Comparison of ENCODE assay signal across 8 cellular contexts in genomic region chr1:225508538-225509375, GRCh38.
DNase-seq lines count a peak whose midpoint lies in the region; ATAC-seq lines count a peak whose summit lies in the region.

No MANE protein-coding gene starts in this region.

- H3K4ac ChIP-seq in trophoblast cell (ENCODE audit: low read depth, low read length) = no peak overlapping the region

- peaks cover 2 to 5% of the 10 kb centered on the region in 2 experiments for H3K4me1 ChIP-seq in trophoblast cell (ENCODE audit: control insufficient read depth in 1 of 2, insufficient read depth in 2 of 2, low read length in 2 of 2)

- H3K36me3 ChIP-seq in trophoblast cell (ENCODE audit: control insufficient read depth in 1 of 2, insufficient read depth in 2 of 2, low read length in 2 of 2) = peaks cover 7 to 10% of the 10 kb centered on the region in 2 experiments

- H2BK5ac ChIP-seq in trophoblast cell (ENCODE audit: low read depth, low read length, poor library complexity) = no peak overlapping the region

- H3K4me2 ChIP-seq in trophoblast cell (ENCODE audit: low read length) = no peak overlapping the region

- no peak overlapping the region for H3K27ac Mint-ChIP-seq in activated naive CD4-positive, alpha-beta T cell treated with anti-CD3 and anti-CD28 coated beads for 36 hours

- no peak overlapping the region for H3K4me3 ChIP-seq in trophoblast cell (ENCODE audit: low read depth, low read length)

- CTCF ChIA-PET in activated naive CD4-positive, alpha-beta T cell treated with anti-CD3 and anti-CD28 coated beads for 36 hours (lab: Charles Lee) = interaction anchor here (1.3 to 1.5 kb wide), 3 partner anchors 30 to 454 kb away, joined by 3 to 4 read pairs (median 4); no protein-coding TSS in a partner anchor

- intact Hi-C loops in activated naive CD4-positive, alpha-beta T cell treated with anti-CD3 and anti-CD28 coated beads for 36 hours (cut with micrococcal nuclease) = no loop called here

- H3K23ac ChIP-seq in trophoblast cell (ENCODE audit: low read length) = no peak overlapping the region

- peaks cover 16% of the 10 kb centered on the region for H3K4me1 Mint-ChIP-seq in activated naive CD4-positive, alpha-beta T cell treated with anti-CD3 and anti-CD28 coated beads for 36 hours (ENCODE audit: low read depth)

- no peaks in the 10 kb centered on the region for H3K36me3 Mint-ChIP-seq in activated naive CD4-positive, alpha-beta T cell treated with anti-CD3 and anti-CD28 coated beads for 36 hours (ENCODE audit: low read depth)

- no peaks in the 10 kb centered on the region for H3K79me1 ChIP-seq in trophoblast cell (ENCODE audit: low read length)

- no peak overlapping the region for H3K9ac ChIP-seq in trophoblast cell (ENCODE audit: low read length)

- H4K12ac ChIP-seq in trophoblast cell (ENCODE audit: low read depth, low read length) = no peak overlapping the region

- no peak overlapping the region for H2AFZ ChIP-seq in trophoblast cell (ENCODE audit: insufficient read depth, low read length, poor library complexity)

- no peaks in the 10 kb centered on the region for H3K27me3 ChIP-seq in trophoblast cell (ENCODE audit: insufficient read depth, low read length)

- H2BK12ac ChIP-seq in trophoblast cell (ENCODE audit: low read length) = no peak overlapping the region

- no peak overlapping the region for H3K4me3 Mint-ChIP-seq in activated naive CD4-positive, alpha-beta T cell treated with anti-CD3 and anti-CD28 coated beads for 36 hours

- no peak overlapping the region for H2AK5ac ChIP-seq in trophoblast cell (ENCODE audit: low read length)

- peak overlapping the region; percentile 33 for H3K27ac ChIP-seq in trophoblast cell (ENCODE audit: low read depth, low read length)

- H3K9me3 ChIP-seq in trophoblast cell (ENCODE audit: insufficient read depth, low read depth, low read length) = no peaks in the 10 kb centered on the region

- H2BK120ac ChIP-seq in trophoblast cell (ENCODE audit: insufficient read depth, low read length, poor library complexity) = no peak overlapping the region

- ATAC-seq in HG03521 (IDR thresholded peaks at IDR 0.05; ENCODE audit: unreplicated experiment) = no peak

- no peak overlapping the region for H4K8ac ChIP-seq in trophoblast cell (ENCODE audit: low read depth, low read length)

- no peak overlapping the region for H3K14ac ChIP-seq in trophoblast cell (ENCODE audit: low read length)

- H3K18ac ChIP-seq in trophoblast cell (ENCODE audit: low read length) = no peak overlapping the region

- no peaks in the 10 kb centered on the region for H3K9me3 Mint-ChIP-seq in activated naive CD4-positive, alpha-beta T cell treated with anti-CD3 and anti-CD28 coated beads for 36 hours

- H3K79me2 ChIP-seq in trophoblast cell (ENCODE audit: control insufficient read depth, insufficient read depth, low read length, poor library complexity) = no peaks in the 10 kb centered on the region

- peaks cover 2% of the 10 kb centered on the region for H3K27me3 Mint-ChIP-seq in activated naive CD4-positive, alpha-beta T cell treated with anti-CD3 and anti-CD28 coated beads for 36 hours (ENCODE audit: low read depth)

- in situ Hi-C loops in SK-MEL-5 (cut with HindIII; ENCODE audit: low pct_unique_long_range_greater_than_20kb, low sequenced_read_pairs) = no loop called here

- peak; percentile 35 for DNase-seq in activated naive CD4-positive, alpha-beta T cell treated with anti-CD3 and anti-CD28 coated beads for 36 hours
- no peak for DNase-seq in activated naive CD4-positive, alpha-beta T cell (lab: John Stamatoyannopoulos, UW)
- peak; percentile 92 for DNase-seq in SK-MEL-5 (ENCODE audit: low read depth, low spot score)
- DNase-seq in foreskin melanocyte = peak; percentile 95
- DNase-seq in trophoblast cell = peak; percentile 62 to 87
- no peak for DNase-seq in mesenteric fat pad (ENCODE audit: low spot score)
- DNase-seq in cerebellum (ENCODE audit: low spot score) = no peak

- H4K91ac ChIP-seq in trophoblast cell (ENCODE audit: low read depth, low read length) = no peak overlapping the region

- WGBS in trophoblast cell (ENCODE audit: extremely low coverage, insufficient coverage, insufficient read length) = no CpG with 5 or more reads among the region's 12 CpGs

Comparison
In these comparisons a context has a peak if more than half of its experiments do, and no peak if none do; other contexts are left out.
1. DNase-seq: peak in activated naive CD4-positive, alpha-beta T cell treated with anti-CD3 and anti-CD28 coated beads for 36 hours (single experiment), SK-MEL-5 (single experiment), foreskin melanocyte (single experiment) and trophoblast cell (2 of 2); none in activated naive CD4-positive, alpha-beta T cell (0 of 4), mesenteric fat pad (single experiment) and cerebellum (single experiment).